8 cellular contexts compared by ENCODE assay signal in the genomic region with DNA sequence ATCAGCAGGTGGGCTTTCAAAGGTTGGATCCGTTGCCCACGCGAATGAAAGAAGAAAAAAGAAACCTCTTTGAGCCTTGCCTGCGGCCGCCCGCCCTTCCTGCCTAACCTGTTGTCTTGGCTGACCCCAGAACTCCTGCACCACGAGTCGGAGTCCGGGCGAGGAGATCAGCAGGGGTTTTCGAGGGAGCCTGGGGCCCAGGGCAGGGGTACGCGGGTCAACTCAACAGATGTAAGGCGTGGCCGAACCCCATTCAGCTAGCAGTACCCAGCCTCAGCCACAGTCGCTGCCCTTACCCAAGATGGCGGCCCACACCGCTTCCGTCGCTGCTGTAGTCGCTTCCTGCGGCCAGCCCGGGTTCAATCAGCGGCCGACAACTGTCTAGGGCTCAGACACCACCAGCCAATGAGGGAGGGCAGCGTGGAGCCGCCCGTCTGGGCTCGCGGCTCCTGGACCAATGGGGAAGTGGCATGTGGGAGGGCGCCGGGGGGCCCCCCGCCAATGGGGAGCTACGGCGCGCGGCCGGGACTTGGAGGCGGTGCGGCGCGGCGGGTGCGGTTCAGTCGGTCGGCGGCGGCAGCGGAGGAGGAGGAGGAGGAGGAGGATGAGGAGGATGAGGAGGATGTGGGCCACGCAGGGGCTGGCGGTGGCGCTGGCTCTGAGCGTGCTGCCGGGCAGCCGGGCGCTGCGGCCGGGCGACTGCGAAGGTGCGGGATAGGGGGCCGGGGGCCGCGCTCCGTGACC. TPM values are rescaled to one million over a fixed set of nuclear protein-coding genes. Genes with fewer than 3 reads are reported as not detected.
DNase-seq lines count a peak whose midpoint lies in the region; ATAC-seq and TF ChIP-seq lines count a peak whose summit lies in the region.

MANF (plus strand) TSS at position 562 of the 744 bp plus-strand sequence; CDS start at position 614, 52 bp downstream.

- H3K9me3 ChIP-seq in ovary: no peaks in the 10 kb centered on the region
- no peaks in the 10 kb centered on the region for H3K9me3 ChIP-seq in thyroid gland

- H3K4me1 ChIP-seq in ovary (ENCODE audit: insufficient read depth): peaks cover 1% of the 10 kb centered on the region
- H3K4me1 ChIP-seq in thyroid gland: peaks cover 29 to 51% of the 10 kb centered on the region in 2 donors

- 0 to 1% (median 1%) methylated on average over 47 to 65 of the region's 65 CpGs for WGBS in ovary, 3 donors
- 1% methylated on average over 30 to 43 of the region's 65 CpGs for WGBS in thyroid gland, 2 donors

- TF ChIP-seq EP300 in ovary (IDR thresholded peaks at IDR 0.05): no peak

- H3K36me3 ChIP-seq in ovary: no peaks in the 10 kb centered on the region
- H3K36me3 ChIP-seq in thyroid gland: peaks cover 17 to 24% of the 10 kb centered on the region in 2 donors

- ATAC-seq in HG02759 (IDR thresholded peaks at IDR 0.05; ENCODE audit: unreplicated experiment): peak; percentile 96

- H3K27ac ChIP-seq in ovary: peak within 1 kb of the TSS; percentile 81 to 90
- H3K27ac ChIP-seq in thyroid gland: peak within 1 kb of the TSS; percentile 87 to 96 (median 90)

- H3K4me3 ChIP-seq in GM12865 (ENCODE audit: low read depth, low read length) (peak within 1 kb of the TSS; percentile 94), ovary (peak within 1 kb of the TSS; percentile 83), thyroid gland (replicated peaks in 1 of 3) (peak within 1 kb of the TSS; percentile 71 to 81 (median 71))

- H3K27me3 ChIP-seq in ovary (no peaks in the 10 kb centered on the region), thyroid gland (no peaks in the 10 kb centered on the region)

- intact Hi-C loops in head of caudate nucleus (cut with DNase I): loop anchor here (5.0 to 10.0 kb wide), 3 partner anchors 710 to 818 kb away; partner anchors contain the start of genes C3orf18, DOCK3, HEMK1 and MAPKAPK3
- intact Hi-C loops in ovary (cut with DNase I): loop anchor here in 3 of 4 donors (5.0 to 10.0 kb wide), 4 partner anchors 290 to 773 kb away; partner anchors contain the start of genes CISH (in 2 of the 3), MAPKAPK3 (in 2 of the 3) and TEX264 (in 1 of the 3)
- intact Hi-C loops in thyroid gland (cut with DNase I): loop anchor here (5.0 to 10.0 kb wide), 2 partner anchors 590 to 768 kb away; partner anchors contain the start of genes ABHD14A, ABHD14B and MAPKAPK3

- TF ChIP-seq CTCF in GM12865 (IDR thresholded peaks at IDR 0.05; ENCODE audit: insufficient read depth, low read depth, low read length, missing control alignments) (no peak), ovary (IDR thresholded peaks at IDR 0.05) (peak in 2 of 3 donors; percentile 18 to 30), thyroid gland (IDR thresholded peaks at IDR 0.05) (peak in 4 of 6 experiments; percentile 8 to 34 (median 23))

- DNase-seq in GM12865 (ENCODE audit: low read depth) (peak; percentile 99), NCI-H1417 (lab: John Stamatoyannopoulos, UW) (peak; percentile 89 to 96 (median 92)), SW 1271 (lab: John Stamatoyannopoulos, UW) (peak; percentile 84 to 88), head of caudate nucleus (peak; percentile 94 to 99 (median 98)), ovary (peak; percentile 95 to 97 (median 96)), thyroid gland (peak; percentile 99)
- DNase-seq in activated naive CD8-positive, alpha-beta T cell treated with anti-CD3 and anti-CD28 coated beads, Interleukin-2, amount 50 U/mL, for 16 hours (ENCODE audit: low read depth, low spot score): peak; percentile 89

- TF ChIP-seq POLR2A in ovary (IDR thresholded peaks at IDR 0.05): peak; percentile 73
- peak in 1 of 2 donors; percentile 94 for TF ChIP-seq POLR2A in thyroid gland (IDR thresholded peaks at IDR 0.05)

RNA-seq across cellular contexts. Expression of gene MANF, which starts in this region (rescaled TPM):
- total RNA-seq in ovary (10 to 100 TPM; 18.4 to 75.5 (median 43.4) TPM), thyroid gland (100 to 1,000 TPM in 2 of 4 donors, 10 to 100 TPM in 2; 79.7 to 312 (median 189) TPM)
- polyA plus RNA-seq in ovary: 100 to 1,000 TPM in 1 of 2 donors, 10 to 100 TPM in 1; 35.0 to 105 TPM

Comparison
In these comparisons a context has a peak if more than half of its experiments do, and no peak if none do; other contexts are left out.
1. Peak in every context shown above with its lines: DNase-seq, ATAC-seq, H3K4me3 ChIP-seq and H3K27ac ChIP-seq.